Comparison of ENCODE assay signal across 28 cellular contexts in genomic region chr12:125076103-125076502, GRCh38.
"Had no signal": no experiment of that assay in that cellular context is flagged by ENCODE, and none has a peak within 500 bp of the region (broad histone marks: within the 10 kb centered on the region; RNA-seq: fewer than 3 reads in every experiment).

No MANE protein-coding gene starts in this region.

- H3K36me3 ChIP-seq: breast epithelium, colonic mucosa had no signal

- H3K4me1 Mint-ChIP-seq: activated CD4-positive, alpha-beta memory T cell treated with anti-CD3 and anti-CD28 coated beads, Interleukin-2, amount 10 ng/mL, durations not matched to agents 7 days and 5 days; activated CD4-positive, alpha-beta T cell treated with anti-CD3 and anti-CD28 coated beads, Interleukin-2, amount 10 ng/mL, durations not matched to agents 7 days and 5 days; activated naive CD4-positive, alpha-beta T cell treated with anti-CD3 and anti-CD28 coated beads, Interleukin-2, amount 10 ng/mL, durations not matched to agents 7 days and 5 days; activated naive CD8-positive, alpha-beta T cell treated with anti-CD3 and anti-CD28 coated beads, Interleukin-2, amount 10 ng/mL, durations not matched to agents 7 days and 5 days; WTC11 had no signal

- H3K4me1 ChIP-seq: ascending aorta, breast epithelium, colonic mucosa had no signal

- H3K27me3 Mint-ChIP-seq: activated CD4-positive, alpha-beta memory T cell treated with anti-CD3 and anti-CD28 coated beads, Interleukin-2, amount 10 ng/mL, durations not matched to agents 7 days and 5 days; activated CD4-positive, alpha-beta T cell treated with anti-CD3 and anti-CD28 coated beads, Interleukin-2, amount 10 ng/mL, durations not matched to agents 7 days and 5 days; activated naive CD4-positive, alpha-beta T cell treated with anti-CD3 and anti-CD28 coated beads, Interleukin-2, amount 10 ng/mL, durations not matched to agents 7 days and 5 days; activated naive CD8-positive, alpha-beta T cell treated with anti-CD3 and anti-CD28 coated beads, Interleukin-2, amount 10 ng/mL, durations not matched to agents 7 days and 5 days; activated T-cell treated with anti-CD3 and anti-CD28 coated beads, Interleukin-2, amount 50 U/mL, for 24 hours; brain had no signal

- H3K9me3 ChIP-seq: ascending aorta, breast epithelium, colonic mucosa had no signal

- H3K27me3 ChIP-seq: ascending aorta, breast epithelium, cardiac muscle cell, colonic mucosa had no signal

- H3K4me3 Mint-ChIP-seq: activated CD4-positive, alpha-beta memory T cell treated with anti-CD3 and anti-CD28 coated beads, Interleukin-2, amount 10 ng/mL, durations not matched to agents 7 days and 5 days; activated CD4-positive, alpha-beta T cell treated with anti-CD3 and anti-CD28 coated beads, Interleukin-2, amount 10 ng/mL, durations not matched to agents 7 days and 5 days; activated naive CD4-positive, alpha-beta T cell treated with anti-CD3 and anti-CD28 coated beads, Interleukin-2, amount 10 ng/mL, durations not matched to agents 7 days and 5 days; activated naive CD8-positive, alpha-beta T cell treated with anti-CD3 and anti-CD28 coated beads, Interleukin-2, amount 10 ng/mL, durations not matched to agents 7 days and 5 days; activated T-cell treated with anti-CD3 and anti-CD28 coated beads, Interleukin-2, amount 50 U/mL, for 24 hours; activated T-cell treated with anti-CD3 and anti-CD28 coated beads, Interleukin-2, amount 50 U/mL, for 72 hours; brain; WTC11 had no signal

- ATAC-seq: activated naive CD4-positive, alpha-beta T cell treated with anti-CD3 and anti-CD28 coated beads, Interleukin-2, amount 50 U/mL, for 72 hours; activated T-cell treated with anti-CD3 and anti-CD28 coated beads, Interleukin-2, amount 50 U/mL, for 72 hours; esophagus mucosa; WTC11 had no signal

- H3K27ac ChIP-seq: ascending aorta, breast epithelium, cardiac muscle cell, colonic mucosa, VCaP had no signal

- DNase-seq: activated CD4-positive, alpha-beta memory T cell treated with anti-CD3 and anti-CD28 coated beads, Interleukin-2, amount 10 ng/mL, durations not matched to agents 7 days and 5 days; activated CD4-positive, alpha-beta T cell treated with anti-CD3 and anti-CD28 coated beads for 1 hour; activated CD4-positive, alpha-beta T cell treated with anti-CD3 and anti-CD28 coated beads for 4 hours; activated CD4-positive, alpha-beta T cell treated with anti-CD3 and anti-CD28 coated beads, Interleukin-2, amount 10 ng/mL, durations not matched to agents 7 days and 5 days; activated CD4-positive, alpha-beta T cell treated with anti-CD3 and anti-CD28 coated beads, Interleukin-2, amount 50 U/mL, for 4 hours; activated CD8-positive, alpha-beta memory T cell treated with anti-CD3 and anti-CD28 coated beads, Interleukin-2, amount 50 U/mL, for 48 hours; activated gamma-delta T cell; activated naive CD4-positive, alpha-beta T cell; activated naive CD4-positive, alpha-beta T cell treated with anti-CD3 and anti-CD28 coated beads, Interleukin-2, amount 10 ng/mL, durations not matched to agents 7 days and 5 days; activated naive CD8-positive, alpha-beta T cell treated with anti-CD3 and anti-CD28 coated beads, Interleukin-2, amount 10 ng/mL, durations not matched to agents 7 days and 5 days; activated T-cell treated with anti-CD3 and anti-CD28 coated beads for 4 hours; activated T-cell treated with anti-CD3 and anti-CD28 coated beads, Interleukin-2, amount 50 U/mL, for 24 hours; activated T-cell treated with anti-CD3 and anti-CD28 coated beads, Interleukin-2, amount 50 U/mL, for 72 hours; central memory CD4-positive, alpha-beta T cell; cerebellar nuclear complex; colonic mucosa; effector CD8-positive, alpha-beta T cell; foreskin fibroblast; T-helper 1 cell; T-helper 2 cell had no signal

- H3K27ac Mint-ChIP-seq: activated CD4-positive, alpha-beta memory T cell treated with anti-CD3 and anti-CD28 coated beads, Interleukin-2, amount 10 ng/mL, durations not matched to agents 7 days and 5 days; activated CD4-positive, alpha-beta T cell treated with anti-CD3 and anti-CD28 coated beads, Interleukin-2, amount 10 ng/mL, durations not matched to agents 7 days and 5 days; activated naive CD4-positive, alpha-beta T cell treated with anti-CD3 and anti-CD28 coated beads, Interleukin-2, amount 10 ng/mL, durations not matched to agents 7 days and 5 days; activated naive CD8-positive, alpha-beta T cell treated with anti-CD3 and anti-CD28 coated beads, Interleukin-2, amount 10 ng/mL, durations not matched to agents 7 days and 5 days; activated T-cell treated with anti-CD3 and anti-CD28 coated beads, Interleukin-2, amount 50 U/mL, for 24 hours; activated T-cell treated with anti-CD3 and anti-CD28 coated beads, Interleukin-2, amount 50 U/mL, for 72 hours; brain; WTC11 had no signal

- H3K4me3 ChIP-seq: ascending aorta, breast epithelium, cardiac muscle cell, colonic mucosa had no signal
